In genomic region chr9:108761530-108762347, GRCh38 we compare ENCODE assay signal across 8 cellular contexts.
A peak's percentile ranks its signal among the peaks of the same experiment; 100 is the strongest.
DNase-seq lines count a peak whose midpoint lies in the region; ATAC-seq, FAIRE-seq and TF ChIP-seq lines count a peak whose summit lies in the region.

No MANE protein-coding gene starts in this region.

- DNase-seq in GM06990 (ENCODE audit: extremely low read depth, insufficient read length) (no peak), GM12878 (ENCODE audit: low read depth, low spot score) (no peak), iPS DF 6.9 (ENCODE audit: low read depth, low spot score) (peak; percentile 50)
- peak; percentile 9 to 34 (median 9) for DNase-seq in stimulated activated CD4-positive, alpha-beta T cell treated with anti-CD3 and anti-CD28 coated beads, Interleukin-12 subunit alpha, Interleukin-12 subunit beta, amount 100 ng/mL, for 48 hours (ENCODE audit: low read depth in 2 of 3, low spot score in 1 of 3)

- H4K20me1 ChIP-seq in OCI-LY3 (ENCODE audit: insufficient read depth, low read length) (no peaks in the 10 kb centered on the region), GM12878 (ENCODE audit: control insufficient read depth, insufficient read depth) (no peaks in the 10 kb centered on the region)

- no peaks in the 10 kb centered on the region for H3K4me1 ChIP-seq in OCI-LY3 (ENCODE audit: low read length)
- H3K4me1 ChIP-seq in GM12878 (ENCODE audit: control insufficient read depth, insufficient read depth, low read length): peaks cover under 1% of the 10 kb centered on the region; the same call in 1 of the 2 replicates
- no peaks in the 10 kb centered on the region for H3K4me1 ChIP-seq in iPS DF 6.9 (ENCODE audit: control insufficient read depth, insufficient read depth, low read length)

- no peak for TF ChIP-seq EP300 in GM12878 (IDR thresholded peaks at IDR 0.05; ENCODE audit: borderline replicate concordance in 1 of 2, control insufficient read depth in 1 of 2, low read depth in 2 of 2, low read length in 2 of 2)

- H3K27me3 ChIP-seq in GM06990 (replicated peaks; ENCODE audit: control insufficient read depth, insufficient read depth, low read length) (no peaks in the 10 kb centered on the region; the same call in 1 of the 2 replicates), OCI-LY3 (ENCODE audit: low read depth, low read length) (no peaks in the 10 kb centered on the region), GM12878 (replicated peaks in 1 of 2; ENCODE audit: control insufficient read depth in 2 of 2, insufficient read depth in 2 of 2, low read length in 1 of 2) (no peaks in the 10 kb centered on the region), iPS DF 6.9 (ENCODE audit: control insufficient read depth, insufficient read depth, low read length) (no peaks in the 10 kb centered on the region)

- SMC1A ChIA-PET in GM12878 (lab: Charles Lee; ENCODE audit: uncharacterized antibody, unreplicated experiment): interaction anchor here (1.1 to 4.8 kb wide), 5 partner anchors 192 to 1337 kb away, joined by 3 to 14 read pairs (median 3); no protein-coding TSS in a partner anchor

- no peaks in the 10 kb centered on the region for H3K9me3 ChIP-seq in OCI-LY3 (ENCODE audit: insufficient read depth, low read length)
- H3K9me3 ChIP-seq in GM12878 (replicated peaks; ENCODE audit: control insufficient read depth, insufficient read depth, low read length): no peaks in the 10 kb centered on the region
- no peaks in the 10 kb centered on the region for H3K9me3 ChIP-seq in iPS DF 6.9 (ENCODE audit: control insufficient read depth, insufficient read depth, low read length)

- H3K79me2 ChIP-seq in OCI-LY3 (ENCODE audit: low read length) (no peaks in the 10 kb centered on the region), GM12878 (ENCODE audit: control insufficient read depth, insufficient read depth, low read length) (no peaks in the 10 kb centered on the region)

- H3K4me2 ChIP-seq in OCI-LY3 (ENCODE audit: low read length) (peak overlapping the region; percentile 8; the same call in 1 of the 2 replicates), GM12878 (ENCODE audit: control insufficient read depth, insufficient read depth) (no peak overlapping the region)

- BruUV-seq in GM12878 (replicated peaks; lab: Mats Ljungman, UMichigan): no TSS peak

- ATAC-seq in HG03439 (IDR thresholded peaks at IDR 0.05; ENCODE audit: unreplicated experiment) (peak; percentile 71), GM12878 (peak; percentile 87), GM21447 (IDR thresholded peaks at IDR 0.05; ENCODE audit: unreplicated experiment) (no peak)

- POLR2A ChIA-PET in GM12878 (lab: Charles Lee): no interaction called here

- intact Hi-C loops in GM12878 (cut with micrococcal nuclease; ENCODE audit: unreplicated experiment): loop anchor here (1.0 to 5.0 kb wide), 5 partner anchors 191 to 1339 kb away; no protein-coding TSS in a partner anchor

- H3K36me3 ChIP-seq in GM06990 (ENCODE audit: control insufficient read depth, insufficient read depth, low read length): no peaks in the 10 kb centered on the region
- no peaks in the 10 kb centered on the region for H3K36me3 ChIP-seq in OCI-LY3 (replicated peaks; ENCODE audit: low read depth, low read length)
- H3K36me3 ChIP-seq in GM12878 (ENCODE audit: control insufficient read depth in 2 of 2, insufficient read depth in 2 of 2, low read length in 1 of 2): no peaks in the 10 kb centered on the region
- H3K36me3 ChIP-seq in iPS DF 6.9 (ENCODE audit: control insufficient read depth, insufficient read depth, low read length): no peaks in the 10 kb centered on the region

- TF ChIP-seq RAD21 in GM12878 (IDR thresholded peaks at IDR 0.05; ENCODE audit: insufficient read depth, low read depth, low read length): peak; percentile 82

- peak; percentile 86 for TF ChIP-seq CTCF in 22Rv1 (IDR thresholded peaks at IDR 0.05)
- peak; percentile 85 for TF ChIP-seq CTCF in GM06990 (IDR thresholded peaks at IDR 0.05; ENCODE audit: insufficient read depth, low read length, poor library complexity, severe bottlenecking)
- TF ChIP-seq CTCF in OCI-LY3 (IDR thresholded peaks at IDR 0.05; ENCODE audit: low read depth, low read length): peak; percentile 89
- peak; percentile 79 to 83 (median 82) for TF ChIP-seq CTCF in GM12878 (IDR thresholded peaks at IDR 0.05 in 2 of 3, conservative IDR thresholded peaks at IDR 0.05 in 1 of 3; ENCODE audit: control insufficient read depth in 2 of 3, extremely low read depth in 1 of 3, insufficient read depth in 1 of 3, low read depth in 3 of 3, low read length in 3 of 3)

- in situ Hi-C loops in GM12878 (cut with MboI): loop anchor here (10.0 kb wide), 1 partner anchor 1287 kb away; no protein-coding TSS in a partner anchor

- H3K4me3 ChIP-seq in GM06990 (replicated peaks; ENCODE audit: low read depth, low read length): no peak overlapping the region
- H3K4me3 ChIP-seq in OCI-LY3 (ENCODE audit: low read length): no peak overlapping the region
- no peak overlapping the region for H3K4me3 ChIP-seq in GM12878
- H3K4me3 ChIP-seq in iPS DF 6.9 (ENCODE audit: low read length): no peak overlapping the region

- H2AFZ ChIP-seq in OCI-LY3 (ENCODE audit: low read depth, low read length): no peak overlapping the region
- no peak overlapping the region for H2AFZ ChIP-seq in GM12878 (ENCODE audit: control insufficient read depth, low read depth, low read length)

- WGBS in GM12878 (ENCODE audit: insufficient coverage, insufficient replicate concordance, low lambda C conversion rate, missing lambda C conversion rate): 29% methylated on average over 11 of the region's 11 CpGs
- WGBS in iPS DF 6.9 (ENCODE audit: insufficient coverage, insufficient read length): no CpG with 5 or more reads among the region's 11 CpGs

- peak; percentile 66 for FAIRE-seq in GM12878 (lab: Jason Lieb, UNC)

- H3K9ac ChIP-seq in OCI-LY3 (ENCODE audit: low read length) (no peak overlapping the region), GM12878 (ENCODE audit: control insufficient read depth, insufficient read depth, low read length) (no peak overlapping the region)

- CTCF ChIA-PET in GM12878 (lab: Yijun Ruan, JAX): interaction anchor here (0.8 to 3.2 kb wide), 17 partner anchors 11 to 1603 kb away, joined by 3 to 13 read pairs (median 3); no protein-coding TSS in a partner anchor

- no peak for TF ChIP-seq POLR2A in GM12878 (IDR thresholded peaks at IDR 0.05; ENCODE audit: low read depth, low read length)

- H3K27ac ChIP-seq in 22Rv1: no peak overlapping the region
- no peak overlapping the region for H3K27ac ChIP-seq in OCI-LY3 (ENCODE audit: low read length)
- no peak overlapping the region for H3K27ac ChIP-seq in GM12878 (ENCODE audit: control insufficient read depth, insufficient read depth)
- H3K27ac ChIP-seq in iPS DF 6.9 (ENCODE audit: low read length): no peak overlapping the region

- RAD21 ChIA-PET in GM12878 (lab: Charles Lee; ENCODE audit: unreplicated experiment): interaction anchor here (0.8 to 1.3 kb wide), 6 partner anchors 192 to 1603 kb away, joined by 3 to 6 read pairs (median 3); no protein-coding TSS in a partner anchor

TF ChIP-seq in GM12878, 131 proteins besides CTCF, POLR2A, EP300 and RAD21:
- no peak for TF ChIP-seq HDAC6 (IDR thresholded peaks at IDR 0.05; ENCODE audit: unreplicated experiment)
- TF ChIP-seq SMC3 (IDR thresholded peaks at IDR 0.05; ENCODE audit: borderline replicate concordance, low read length): peak; percentile 76
- TF ChIP-seq ZNF217 (IDR thresholded peaks at IDR 0.05): no peak
- no peak for TF ChIP-seq RB1 (IDR thresholded peaks at IDR 0.05; ENCODE audit: borderline replicate concordance)

Comparison
In these comparisons a context has a peak if more than half of its experiments do, and no peak if none do; other contexts are left out.
1. DNase-seq: peak in iPS DF 6.9 (single experiment) and stimulated activated CD4-positive, alpha-beta T cell treated with anti-CD3 and anti-CD28 coated beads, Interleukin-12 subunit alpha, Interleukin-12 subunit beta, amount 100 ng/mL, for 48 hours (3 of 3); none in GM06990 (single experiment) and GM12878 (single experiment).
2. Peak in every context shown above with its lines, with median percentiles within 50 percentile points of each other: CTCF ChIP-seq.